19 cellular contexts compared by ENCODE assay signal in the genomic region with DNA sequence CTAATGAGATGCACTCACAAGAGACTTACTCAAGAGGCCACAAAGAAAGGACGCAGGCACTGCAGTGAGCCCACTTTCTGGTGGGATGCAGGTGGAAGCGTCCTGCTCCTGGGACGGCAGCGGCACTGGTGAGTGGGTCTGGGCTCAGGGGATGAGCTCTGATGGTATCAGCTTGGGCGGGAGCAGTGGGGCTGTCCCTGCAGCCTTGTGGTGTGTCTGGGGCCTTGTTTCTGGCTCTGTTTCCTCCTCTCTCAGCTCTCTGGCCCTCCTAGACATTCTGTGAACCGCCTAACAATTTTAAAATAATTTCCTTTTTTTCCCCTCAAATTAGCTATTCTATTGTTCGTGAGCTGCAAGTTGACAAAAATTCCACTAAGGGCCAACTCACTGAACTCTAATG. TPM values are rescaled to one million over a fixed set of nuclear protein-coding genes. Genes with fewer than 3 reads are reported as not detected.
DNase-seq lines count a peak whose midpoint lies in the region; ATAC-seq lines count a peak whose summit lies in the region.
"Had no signal": no experiment of that assay in that cellular context is flagged by ENCODE, and none has a peak within 500 bp of the region (broad histone marks: within the 10 kb centered on the region; RNA-seq: fewer than 3 reads in every experiment).

No MANE protein-coding gene starts in this region.

- H3K36me3 Mint-ChIP-seq in naive B cell: no peaks in the 10 kb centered on the region
- H3K36me3 Mint-ChIP-seq: activated CD4-positive, alpha-beta memory T cell treated with anti-CD3 and anti-CD28 coated beads for 36 hours; activated naive CD4-positive, alpha-beta T cell treated with anti-CD3 and anti-CD28 coated beads, Interleukin-2, amount 50 U/mL, for 24 hours had no signal

- H3K9me3 Mint-ChIP-seq in naive B cell: no peaks in the 10 kb centered on the region
- H3K9me3 Mint-ChIP-seq: activated CD4-positive, alpha-beta memory T cell treated with anti-CD3 and anti-CD28 coated beads for 36 hours; activated naive CD4-positive, alpha-beta T cell treated with anti-CD3 and anti-CD28 coated beads, Interleukin-2, amount 50 U/mL, for 24 hours; activated T-cell treated with anti-CD3 and anti-CD28 coated beads, Interleukin-2, amount 50 U/mL, for 4 hours; effector memory CD8-positive, alpha-beta T cell had no signal

- H3K4me3 Mint-ChIP-seq in naive B cell: no peak overlapping the region
- H3K4me3 Mint-ChIP-seq: activated CD4-positive, alpha-beta memory T cell treated with anti-CD3 and anti-CD28 coated beads for 36 hours; activated naive CD4-positive, alpha-beta T cell treated with anti-CD3 and anti-CD28 coated beads, Interleukin-2, amount 50 U/mL, for 24 hours; activated T-cell treated with anti-CD3 and anti-CD28 coated beads, Interleukin-2, amount 50 U/mL, for 4 hours; effector memory CD8-positive, alpha-beta T cell had no signal

- DNase-seq in naive B cell (no peak), NCI-H2171 (lab: John Stamatoyannopoulos, UW) (no peak), SHP77 (lab: John Stamatoyannopoulos, UW) (no peak), dedifferentiated amniotic fluid mesenchymal stem cell (ENCODE audit: extremely low spot score) (no peak)
- DNase-seq: activated CD4-positive, alpha-beta memory T cell treated with anti-CD3 and anti-CD28 coated beads for 36 hours; activated T-cell treated with anti-CD3 and anti-CD28 coated beads, Interleukin-2, amount 50 U/mL, for 4 hours; COR-L47; effector memory CD8-positive, alpha-beta T cell; IMR-90; NCI-H187 treated with DMSO at 0.1 percent for 48 hours; SHP77 treated with DMSO at 0.1 percent for 48 hours; stimulated activated CD4-positive, alpha-beta T cell treated with anti-CD3 and anti-CD28 coated beads, Interleukin-2, amount 100 ng/mL, for 48 hours; substantia nigra had no signal

- H3K27ac Mint-ChIP-seq in naive B cell: peak overlapping the region in 4 of 6 donors; percentile 22 to 76 (median 42)
- H3K27ac Mint-ChIP-seq: activated CD4-positive, alpha-beta memory T cell treated with anti-CD3 and anti-CD28 coated beads for 36 hours; activated naive CD4-positive, alpha-beta T cell treated with anti-CD3 and anti-CD28 coated beads, Interleukin-2, amount 50 U/mL, for 24 hours; effector memory CD8-positive, alpha-beta T cell had no signal

- H3K27me3 Mint-ChIP-seq in naive B cell: no peaks in the 10 kb centered on the region
- H3K27me3 Mint-ChIP-seq: activated naive CD4-positive, alpha-beta T cell treated with anti-CD3 and anti-CD28 coated beads, Interleukin-2, amount 50 U/mL, for 24 hours had no signal

- ATAC-seq in GM18868 (IDR thresholded peaks at IDR 0.05; ENCODE audit: unreplicated experiment) (peak; percentile 74), GM21825 (IDR thresholded peaks at IDR 0.05; ENCODE audit: unreplicated experiment) (peak; percentile 47), HG03442 (IDR thresholded peaks at IDR 0.05; ENCODE audit: unreplicated experiment) (peak; percentile 66), naive B cell (ENCODE audit: low read depth in 2 of 2) (no peak)
- ATAC-seq: activated T-cell treated with anti-CD3 and anti-CD28 coated beads, Interleukin-2, amount 50 U/mL, for 4 hours; effector memory CD8-positive, alpha-beta T cell; HCT116 had no signal

- H3K4me1 Mint-ChIP-seq in naive B cell: peaks cover 34 to 54% (median 34%) of the 10 kb centered on the region in 3 donors

RNA-seq across cellular contexts. Expression of a gene that starts 8.8 kb away (rescaled TPM):
- polyA plus RNA-seq in naive B cell (ENCODE audit: low read depth in 6 of 6): 10 to 100 TPM; 13.4 to 38.8 (median 20.0) TPM
- polyA plus RNA-seq: fibroblast of lung, IMR-90 had no signal

Comparison
In these comparisons a context has a peak if more than half of its experiments do, and no peak if none do; other contexts are left out.
1. ATAC-seq: peak in GM18868 (single experiment), GM21825 (single experiment) and HG03442 (single experiment); none in naive B cell (0 of 2).